Comparison of ENCODE assay signal across 11 cellular contexts in the genomic region with DNA sequence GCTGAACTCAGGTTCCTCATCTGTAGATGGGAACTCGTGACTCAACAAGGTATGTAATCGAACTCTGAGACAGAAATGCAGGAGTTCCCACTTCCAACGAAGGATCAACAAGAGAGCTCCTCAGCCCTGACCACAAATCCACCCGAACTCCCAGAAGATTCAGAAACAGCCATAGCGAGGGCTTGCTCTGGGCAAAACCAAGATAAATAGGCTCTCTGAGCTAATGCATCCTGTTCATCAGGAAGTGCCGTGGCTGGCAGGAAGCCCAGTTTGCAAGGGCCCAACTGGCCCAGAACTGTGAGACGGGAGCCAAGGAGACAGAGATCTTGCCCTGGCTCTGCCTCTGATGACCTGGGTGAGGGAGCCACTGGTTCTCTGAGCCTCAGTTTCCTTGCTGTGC.
A peak's percentile ranks its signal among the peaks of the same experiment; 100 is the strongest.
DNase-seq lines count a peak whose midpoint lies in the region; ATAC-seq, FAIRE-seq and TF ChIP-seq lines count a peak whose summit lies in the region.
"Had no signal": no experiment of that assay in that cellular context is flagged by ENCODE, and none has a peak within 500 bp of the region (broad histone marks: within the 10 kb centered on the region; RNA-seq: fewer than 3 reads in every experiment).

No MANE protein-coding gene starts in this region.

- no peaks in the 10 kb centered on the region for H4K20me1 ChIP-seq in endothelial cell of umbilical vein (replicated peaks; ENCODE audit: control insufficient read depth, extremely low read depth, insufficient read depth, low read length)

- intact Hi-C loops in endothelial cell of umbilical vein (cut with micrococcal nuclease) (loop anchor here (2.0 to 5.0 kb wide), 2 partner anchors 29 to 267 kb away; no protein-coding TSS in a partner anchor), sciatic nerve (cut with DNase I) (no loop called here)

- TF ChIP-seq POLR2A in endothelial cell of umbilical vein (IDR thresholded peaks at IDR 0.05; ENCODE audit: low read depth, low read length) = no peak
- no peak for TF ChIP-seq POLR2A in erythroblast (IDR thresholded peaks at IDR 0.05; ENCODE audit: low read length)

- CTCF ChIA-PET in endothelial cell of umbilical vein (lab: Charles Lee) = interaction anchor here (0.6 to 5.3 kb wide), 8 partner anchors 10 to 119 kb away, joined by 3 to 102 read pairs (median 3); no protein-coding TSS in a partner anchor

- no peaks in the 10 kb centered on the region for H3K9me3 ChIP-seq in endothelial cell of umbilical vein (replicated peaks; ENCODE audit: control insufficient read depth, insufficient read depth, low read length)
- H3K9me3 ChIP-seq: SJCRH30 had no signal

- H3K27ac Mint-ChIP-seq in stimulated activated naive CD8-positive, alpha-beta T cell treated with anti-CD3 and anti-CD28 coated beads, Interleukin-15, amount 100 ng/mL, for 72 hours = no peak overlapping the region
- H3K27ac Mint-ChIP-seq: type B pancreatic cell had no signal

- peak overlapping the region; percentile 41 for H3K4me2 ChIP-seq in endothelial cell of umbilical vein (ENCODE audit: insufficient read depth, low read length)

- no peak overlapping the region for H3K9ac ChIP-seq in endothelial cell of umbilical vein (replicated peaks; ENCODE audit: extremely low read depth, insufficient read depth, low read length)

- dilution Hi-C loops in endothelial cell of umbilical vein (cut with MboI; ENCODE audit: extremely low pct_ligation_motif_present, low sequenced_read_pairs) = no loop called here

- POLR2A ChIA-PET in endothelial cell of umbilical vein (lab: Charles Lee) = interaction anchor here (0.6 kb wide), 1 partner anchor 169 kb away, joined by 3 read pairs; no protein-coding TSS in a partner anchor

- no peak for TF ChIP-seq CTCF in endothelial cell of umbilical vein (IDR thresholded peaks at IDR 0.05; ENCODE audit: extremely low read depth in 1 of 2, insufficient read depth in 1 of 2, low read depth in 1 of 2, low read length in 2 of 2)

- ATAC-seq in sciatic nerve = peak; percentile 45
- no peak for ATAC-seq in stimulated activated naive CD8-positive, alpha-beta T cell treated with anti-CD3 and anti-CD28 coated beads, Interleukin-15, amount 100 ng/mL, for 72 hours

- no peak overlapping the region for H3K4me3 ChIP-seq in endothelial cell of umbilical vein (replicated peaks in 1 of 3; ENCODE audit: insufficient read depth in 1 of 3, low read depth in 1 of 3, low read length in 3 of 3)
- H3K4me3 ChIP-seq: SJCRH30 had no signal

- H3K9me1 ChIP-seq in endothelial cell of umbilical vein (replicated peaks; ENCODE audit: control insufficient read depth, extremely low read depth, insufficient read depth, low read length) = no peaks in the 10 kb centered on the region

- peaks cover 14% of the 10 kb centered on the region for H3K4me1 Mint-ChIP-seq in stimulated activated naive CD8-positive, alpha-beta T cell treated with anti-CD3 and anti-CD28 coated beads, Interleukin-15, amount 100 ng/mL, for 72 hours

- peaks cover 15% of the 10 kb centered on the region for H3K4me1 ChIP-seq in endothelial cell of umbilical vein (ENCODE audit: control insufficient read depth, extremely low read depth, insufficient read depth, low read length)
- H3K4me1 ChIP-seq: SJCRH30 had no signal

- peaks cover 35% of the 10 kb centered on the region for H3K27me3 Mint-ChIP-seq in stimulated activated naive CD8-positive, alpha-beta T cell treated with anti-CD3 and anti-CD28 coated beads, Interleukin-15, amount 100 ng/mL, for 72 hours

- FAIRE-seq in endothelial cell of umbilical vein (lab: Jason Lieb, UNC) = peak; percentile 97

- no peaks in the 10 kb centered on the region for H3K36me3 ChIP-seq in endothelial cell of umbilical vein (ENCODE audit: control insufficient read depth in 2 of 2, extremely low read depth in 1 of 2, insufficient read depth in 2 of 2, low read length in 2 of 2)
- H3K36me3 ChIP-seq: SJCRH30 had no signal

- H3K27me3 ChIP-seq in endothelial cell of umbilical vein (ENCODE audit: control insufficient read depth in 2 of 2, insufficient read depth in 2 of 2, low read length in 2 of 2) = peaks cover 1 to 4% of the 10 kb centered on the region in 2 experiments
- H3K27me3 ChIP-seq: SJCRH30 had no signal

- H3K79me2 ChIP-seq in endothelial cell of umbilical vein (ENCODE audit: control insufficient read depth, insufficient read depth, low read length) = no peaks in the 10 kb centered on the region

- DNase-seq in DMS 273 (lab: John Stamatoyannopoulos, UW; ENCODE audit: unreplicated experiment) (peak; percentile 3), DMS 273 treated with DMSO at 0.1 percent for 48 hours (lab: John Stamatoyannopoulos, UW) (no peak), NCI-H2029 treated with DMSO at 0.1 percent for 48 hours (lab: John Stamatoyannopoulos, UW) (peak; percentile 72), endothelial cell of umbilical vein (ENCODE audit: low read depth, low spot score) (peak; percentile 83), sciatic nerve (ENCODE audit: low spot score) (peak; percentile 73), erythroblast (lab: John Stamatoyannopoulos, UW) (no peak), cortex of kidney (lab: John Stamatoyannopoulos, UW) (no peak)
- DNase-seq in stimulated activated naive CD8-positive, alpha-beta T cell treated with anti-CD3 and anti-CD28 coated beads, Interleukin-15, amount 100 ng/mL, for 72 hours = no peak

- peak overlapping the region; percentile 60 for H3K27ac ChIP-seq in endothelial cell of umbilical vein (ENCODE audit: insufficient read depth, low read depth, low read length)
- H3K27ac ChIP-seq: 22Rv1, SJCRH30 had no signal

- H2AFZ ChIP-seq in endothelial cell of umbilical vein (ENCODE audit: low read depth, low read length) = peak overlapping the region; percentile 57

- no peak overlapping the region for H3K4me3 Mint-ChIP-seq in stimulated activated naive CD8-positive, alpha-beta T cell treated with anti-CD3 and anti-CD28 coated beads, Interleukin-15, amount 100 ng/mL, for 72 hours
- H3K4me3 Mint-ChIP-seq: type B pancreatic cell had no signal

- BruUV-seq in endothelial cell of umbilical vein (replicated peaks; lab: Mats Ljungman, UMichigan) = no TSS peak

- no peaks in the 10 kb centered on the region for H3K9me3 Mint-ChIP-seq in stimulated activated naive CD8-positive, alpha-beta T cell treated with anti-CD3 and anti-CD28 coated beads, Interleukin-15, amount 100 ng/mL, for 72 hours
- H3K9me3 Mint-ChIP-seq: type B pancreatic cell had no signal

TF ChIP-seq in endothelial cell of umbilical vein, 7 proteins besides CTCF, POLR2A, EP300 and RAD21:
- TF ChIP-seq EZH2 (IDR thresholded peaks at IDR 0.05; ENCODE audit: borderline replicate concordance, low read depth, low read length, severe bottlenecking) (no peak), FOS (IDR thresholded peaks at IDR 0.05; ENCODE audit: borderline replicate concordance, insufficient read depth, low read length) (peak; percentile 17), MYC (IDR thresholded peaks at IDR 0.05; ENCODE audit: low read depth, low read length) (no peak), JUN (IDR thresholded peaks at IDR 0.05; ENCODE audit: borderline replicate concordance, insufficient read depth, insufficient read length, low read depth) (peak; percentile 6), POLR2AphosphoS5 (IDR thresholded peaks at IDR 0.05; ENCODE audit: insufficient read depth, low read depth, low read length) (peak; percentile 41), GATA2 (IDR thresholded peaks at IDR 0.05; ENCODE audit: insufficient read depth, insufficient read length, low read depth, low read length) (peak; percentile 56)
- TF ChIP-seq, protein P1, sequence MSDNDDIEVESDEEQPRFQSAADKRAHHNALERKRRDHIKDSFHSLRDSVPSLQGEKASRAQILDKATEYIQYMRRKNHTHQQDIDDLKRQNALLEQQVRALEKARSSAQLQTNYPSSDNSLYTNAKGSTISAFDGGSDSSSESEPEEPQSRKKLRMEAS (IDR thresholded peaks at IDR 0.05; ENCODE audit: insufficient read depth, insufficient read length) = no peak
TF ChIP-seq in endothelial cell of umbilical vein: peak in this region for 4.

Comparison
In these comparisons a context has a peak if more than half of its experiments do, and no peak if none do; other contexts are left out.
1. DNase-seq: peak in DMS 273 (single experiment), NCI-H2029 treated with DMSO at 0.1 percent for 48 hours (single experiment), endothelial cell of umbilical vein (single experiment) and sciatic nerve (single experiment); none in DMS 273 treated with DMSO at 0.1 percent for 48 hours (single experiment), erythroblast (0 of 2), cortex of kidney (single experiment) and stimulated activated naive CD8-positive, alpha-beta T cell treated with anti-CD3 and anti-CD28 coated beads, Interleukin-15, amount 100 ng/mL, for 72 hours (0 of 2).